Comparison of ENCODE assay signal across 30 cellular contexts in genomic region chr6:48117246-48117645, GRCh38. TPM values are rescaled to one million over a fixed set of nuclear protein-coding genes. Genes with fewer than 3 reads are reported as not detected.
"Had no signal": no experiment of that assay in that cellular context is flagged by ENCODE, and none has a peak within 500 bp of the region (broad histone marks: within the 10 kb centered on the region; RNA-seq: fewer than 3 reads in every experiment).

No MANE protein-coding gene starts in this region.

- ATAC-seq: activated CD4-positive, alpha-beta T cell treated with anti-CD3 and anti-CD28 coated beads for 36 hours; activated naive CD4-positive, alpha-beta T cell treated with anti-CD3 and anti-CD28 coated beads, Interleukin-2, amount 50 U/mL, for 72 hours; activated T-cell treated with anti-CD3 and anti-CD28 coated beads, Interleukin-2, amount 50 U/mL, for 72 hours; foreskin keratinocyte; gastroesophageal sphincter had no signal

- H3K27me3 Mint-ChIP-seq: activated CD4-positive, alpha-beta memory T cell treated with anti-CD3 and anti-CD28 coated beads for 36 hours; activated CD4-positive, alpha-beta T cell treated with anti-CD3 and anti-CD28 coated beads for 36 hours; activated CD4-positive, alpha-beta T cell treated with anti-CD3 and anti-CD28 coated beads, Interleukin-2, amount 10 ng/mL, durations not matched to agents 24 days and 14 days; activated naive CD4-positive, alpha-beta T cell treated with anti-CD3 and anti-CD28 coated beads, Interleukin-2, amount 10 ng/mL, durations not matched to agents 7 days and 5 days; activated naive CD8-positive, alpha-beta T cell treated with anti-CD3 and anti-CD28 coated beads, Interleukin-2, amount 10 ng/mL, durations not matched to agents 7 days and 5 days; activated T-cell treated with anti-CD3 and anti-CD28 coated beads, Interleukin-2, amount 50 U/mL, for 24 hours; brain; dendritic cell treated with granulocyte-macrophage colony-stimulating factor and Interleukin-4, amounts not matched to agents 40 ng/mL and 50 ng/mL, for 4 days had no signal

- H3K4me1 Mint-ChIP-seq: activated CD4-positive, alpha-beta T cell treated with anti-CD3 and anti-CD28 coated beads for 36 hours; activated CD4-positive, alpha-beta T cell treated with anti-CD3 and anti-CD28 coated beads, Interleukin-2, amount 10 ng/mL, durations not matched to agents 24 days and 14 days; activated naive CD4-positive, alpha-beta T cell treated with anti-CD3 and anti-CD28 coated beads, Interleukin-2, amount 10 ng/mL, durations not matched to agents 7 days and 5 days; activated naive CD8-positive, alpha-beta T cell treated with anti-CD3 and anti-CD28 coated beads, Interleukin-2, amount 10 ng/mL, durations not matched to agents 7 days and 5 days had no signal

- H3K9me3 Mint-ChIP-seq: activated CD4-positive, alpha-beta memory T cell treated with anti-CD3 and anti-CD28 coated beads for 36 hours; activated CD4-positive, alpha-beta T cell treated with anti-CD3 and anti-CD28 coated beads, Interleukin-2, amount 10 ng/mL, durations not matched to agents 24 days and 14 days; activated naive CD4-positive, alpha-beta T cell treated with anti-CD3 and anti-CD28 coated beads, Interleukin-2, amount 10 ng/mL, durations not matched to agents 7 days and 5 days; activated naive CD4-positive, alpha-beta T cell treated with anti-CD3 and anti-CD28 coated beads, Interleukin-2, amount 50 U/mL, for 72 hours; activated naive CD8-positive, alpha-beta T cell treated with anti-CD3 and anti-CD28 coated beads, Interleukin-2, amount 10 ng/mL, durations not matched to agents 7 days and 5 days; activated T-cell treated with anti-CD3 and anti-CD28 coated beads, Interleukin-2, amount 50 U/mL, for 24 hours; activated T-cell treated with anti-CD3 and anti-CD28 coated beads, Interleukin-2, amount 50 U/mL, for 72 hours; brain; dendritic cell treated with granulocyte-macrophage colony-stimulating factor and Interleukin-4, amounts not matched to agents 40 ng/mL and 50 ng/mL, for 4 days had no signal

- H3K4me1 ChIP-seq: ascending aorta, breast epithelium, colonic mucosa, esophagus muscularis mucosa, foreskin keratinocyte, gastroesophageal sphincter had no signal

- H3K27me3 ChIP-seq: ascending aorta, breast epithelium, cardiac muscle cell, colonic mucosa, dorsolateral prefrontal cortex, esophagus muscularis mucosa, foreskin keratinocyte, gastroesophageal sphincter had no signal

- H3K9me3 ChIP-seq: ascending aorta, breast epithelium, colonic mucosa, esophagus muscularis mucosa, gastroesophageal sphincter had no signal

- H3K4me3 ChIP-seq: ascending aorta, breast epithelium, cardiac muscle cell, colonic mucosa, dorsolateral prefrontal cortex, esophagus muscularis mucosa, gastroesophageal sphincter had no signal

- H3K36me3 Mint-ChIP-seq: activated CD4-positive, alpha-beta memory T cell treated with anti-CD3 and anti-CD28 coated beads for 36 hours; activated naive CD4-positive, alpha-beta T cell treated with anti-CD3 and anti-CD28 coated beads, Interleukin-2, amount 10 ng/mL, durations not matched to agents 7 days and 5 days; activated naive CD4-positive, alpha-beta T cell treated with anti-CD3 and anti-CD28 coated beads, Interleukin-2, amount 50 U/mL, for 72 hours; activated naive CD8-positive, alpha-beta T cell treated with anti-CD3 and anti-CD28 coated beads, Interleukin-2, amount 10 ng/mL, durations not matched to agents 7 days and 5 days; brain had no signal

- H3K4me3 Mint-ChIP-seq: activated CD4-positive, alpha-beta memory T cell treated with anti-CD3 and anti-CD28 coated beads for 36 hours; activated CD4-positive, alpha-beta T cell treated with anti-CD3 and anti-CD28 coated beads for 36 hours; activated CD4-positive, alpha-beta T cell treated with anti-CD3 and anti-CD28 coated beads, Interleukin-2, amount 10 ng/mL, durations not matched to agents 24 days and 14 days; activated naive CD4-positive, alpha-beta T cell treated with anti-CD3 and anti-CD28 coated beads, Interleukin-2, amount 10 ng/mL, durations not matched to agents 7 days and 5 days; activated naive CD8-positive, alpha-beta T cell treated with anti-CD3 and anti-CD28 coated beads, Interleukin-2, amount 10 ng/mL, durations not matched to agents 7 days and 5 days; activated T-cell treated with anti-CD3 and anti-CD28 coated beads, Interleukin-2, amount 50 U/mL, for 24 hours; activated T-cell treated with anti-CD3 and anti-CD28 coated beads, Interleukin-2, amount 50 U/mL, for 72 hours; brain; dendritic cell treated with granulocyte-macrophage colony-stimulating factor and Interleukin-4, amounts not matched to agents 40 ng/mL and 50 ng/mL, for 4 days had no signal

- H3K27ac Mint-ChIP-seq: activated CD4-positive, alpha-beta memory T cell treated with anti-CD3 and anti-CD28 coated beads for 36 hours; activated CD4-positive, alpha-beta T cell treated with anti-CD3 and anti-CD28 coated beads for 36 hours; activated CD4-positive, alpha-beta T cell treated with anti-CD3 and anti-CD28 coated beads, Interleukin-2, amount 10 ng/mL, durations not matched to agents 24 days and 14 days; activated naive CD4-positive, alpha-beta T cell treated with anti-CD3 and anti-CD28 coated beads, Interleukin-2, amount 10 ng/mL, durations not matched to agents 7 days and 5 days; activated naive CD4-positive, alpha-beta T cell treated with anti-CD3 and anti-CD28 coated beads, Interleukin-2, amount 50 U/mL, for 72 hours; activated naive CD8-positive, alpha-beta T cell treated with anti-CD3 and anti-CD28 coated beads, Interleukin-2, amount 10 ng/mL, durations not matched to agents 7 days and 5 days; activated T-cell treated with anti-CD3 and anti-CD28 coated beads, Interleukin-2, amount 50 U/mL, for 24 hours; activated T-cell treated with anti-CD3 and anti-CD28 coated beads, Interleukin-2, amount 50 U/mL, for 72 hours; dendritic cell treated with granulocyte-macrophage colony-stimulating factor and Interleukin-4, amounts not matched to agents 40 ng/mL and 50 ng/mL, for 4 days had no signal

- H3K27ac ChIP-seq: ascending aorta, breast epithelium, cardiac muscle cell, colonic mucosa, dorsolateral prefrontal cortex, esophagus muscularis mucosa, foreskin keratinocyte, gastroesophageal sphincter had no signal

- H3K36me3 ChIP-seq: ascending aorta, breast epithelium, cardiac muscle cell, colonic mucosa, esophagus muscularis mucosa, gastroesophageal sphincter had no signal

- DNase-seq: activated CD4-positive, alpha-beta memory T cell treated with anti-CD3 and anti-CD28 coated beads for 36 hours; activated CD4-positive, alpha-beta T cell treated with anti-CD3 and anti-CD28 coated beads for 36 hours; activated CD4-positive, alpha-beta T cell treated with anti-CD3 and anti-CD28 coated beads, Interleukin-2, amount 10 ng/mL, durations not matched to agents 24 days and 14 days; activated CD4-positive, CD25-positive, alpha-beta regulatory T cell; activated CD4-positive, CD25-positive, alpha-beta regulatory T cell treated with anti-CD3 and anti-CD28 coated beads, Interleukin-2, amount 50 U/mL, for 72 hours; activated CD8-positive, alpha-beta memory T cell treated with anti-CD3 and anti-CD28 coated beads, Interleukin-2, amount 50 U/mL, for 48 hours; activated gamma-delta T cell; activated naive CD4-positive, alpha-beta T cell; activated naive CD4-positive, alpha-beta T cell treated with anti-CD3 and anti-CD28 coated beads, Interleukin-2, amount 10 ng/mL, durations not matched to agents 7 days and 5 days; activated naive CD8-positive, alpha-beta T cell treated with anti-CD3 and anti-CD28 coated beads, Interleukin-2, amount 10 ng/mL, durations not matched to agents 7 days and 5 days; activated T-cell treated with anti-CD3 and anti-CD28 coated beads for 4 hours; activated T-cell treated with anti-CD3 and anti-CD28 coated beads, Interleukin-2, amount 50 U/mL, for 24 hours; activated T-cell treated with anti-CD3 and anti-CD28 coated beads, Interleukin-2, amount 50 U/mL, for 72 hours; central memory CD4-positive, alpha-beta T cell; cerebellar nuclear complex; colonic mucosa; dorsolateral prefrontal cortex; effector memory CD4-positive, alpha-beta T cell; erythroblast; foreskin keratinocyte; T-helper 2 cell had no signal

RNA-seq across cellular contexts. Expression of gene PTCHD4, which starts 6.2 kb away (rescaled TPM):
- total RNA-seq: activated CD4-positive, alpha-beta memory T cell treated with anti-CD3 and anti-CD28 coated beads for 36 hours; activated CD4-positive, alpha-beta T cell treated with anti-CD3 and anti-CD28 coated beads for 36 hours; activated CD4-positive, alpha-beta T cell treated with anti-CD3 and anti-CD28 coated beads, Interleukin-2, amount 10 ng/mL, durations not matched to agents 24 days and 14 days; activated naive CD4-positive, alpha-beta T cell treated with anti-CD3 and anti-CD28 coated beads, Interleukin-2, amount 50 U/mL, for 72 hours; activated naive CD8-positive, alpha-beta T cell treated with anti-CD3 and anti-CD28 coated beads, Interleukin-2, amount 10 ng/mL, durations not matched to agents 7 days and 5 days; activated T-cell treated with anti-CD3 and anti-CD28 coated beads, Interleukin-2, amount 50 U/mL, for 72 hours; colonic mucosa; T-helper 1 cell treated with Interleukin-12 subunit alpha and Interleukin-12 subunit beta and Interleukin-4 antibody, amounts not matched to agents 30 ng/mL and 1 ng/mL, for 36 hours had no signal
